20 cellular contexts compared by ENCODE assay signal in genomic region chr4:174230148-174230547, GRCh38. TPM values are rescaled to one million over a fixed set of nuclear protein-coding genes. Genes with fewer than 3 reads are reported as not detected.
DNase-seq lines count a peak whose midpoint lies in the region; ATAC-seq, FAIRE-seq and TF ChIP-seq lines count a peak whose summit lies in the region.
"Had no signal": no experiment of that assay in that cellular context is flagged by ENCODE, and none has a peak within 500 bp of the region (broad histone marks: within the 10 kb centered on the region; RNA-seq: fewer than 3 reads in every experiment).

No MANE protein-coding gene starts in this region.

- POLR2A ChIA-PET in K562 (lab: Yijun Ruan, JAX), result interaction anchor here (1.2 to 1.3 kb wide), 2 partner anchors 10 kb away, joined by 4 to 5 read pairs; no protein-coding TSS in a partner anchor

- H3K9ac ChIP-seq in K562 (ENCODE audit: insufficient read depth in 1 of 2, low read depth in 2 of 2, low read length in 2 of 2), result no peak overlapping the region
- H3K9ac ChIP-seq: BLaER1 treated with 17β-estradiol and CSF1 and Interleukin-3, amounts not matched to agents 10 nM and 100 nM had no signal

- no peak for TF ChIP-seq RAD21 in K562 (CRISPR knock-in tag; conservative IDR thresholded peaks at IDR 0.05 in 1 of 2, IDR thresholded peaks at IDR 0.05 in 1 of 2)

- H3K27ac ChIP-seq in K562 (ENCODE audit: extremely low read depth, low read depth, low read length), result no peak overlapping the region
- no peak overlapping the region for H3K27ac ChIP-seq in pancreas
- H3K27ac ChIP-seq: BLaER1 treated with 17β-estradiol and CSF1 and Interleukin-3, amounts not matched to agents 10 nM and 100 nM had no signal

- no peaks in the 10 kb centered on the region for H3K27me3 ChIP-seq in K562 (ENCODE audit: control insufficient read depth in 2 of 2, insufficient read depth in 2 of 2, low read length in 2 of 2)
- no peaks in the 10 kb centered on the region for H3K27me3 ChIP-seq in pancreas
- H3K27me3 ChIP-seq: BE2C; BLaER1 treated with 17β-estradiol and CSF1 and Interleukin-3, amounts not matched to agents 10 nM and 100 nM had no signal

- BruUV-seq in K562 (replicated peaks; lab: Mats Ljungman, UMichigan), result no TSS peak

- no peaks in the 10 kb centered on the region for H4K20me1 ChIP-seq in K562 (replicated peaks; ENCODE audit: control insufficient read depth, insufficient read depth, low read length)
- H4K20me1 ChIP-seq: BLaER1 treated with 17β-estradiol and CSF1 and Interleukin-3, amounts not matched to agents 10 nM and 100 nM had no signal

- no peak for TF ChIP-seq POLR2A in K562 (conservative IDR thresholded peaks at IDR 0.05)

- intact Hi-C loops in K562 (cut with micrococcal nuclease) (loop anchor here (5.0 kb wide), 1 partner anchor 47 kb away; no protein-coding TSS in a partner anchor), pancreas (cut with DNase I) (no loop called here)

- TF ChIP-seq CTCF in K562 (IDR thresholded peaks at IDR 0.05 in 2 of 3, conservative IDR thresholded peaks at IDR 0.05 in 1 of 3; ENCODE audit: insufficient read depth in 2 of 3, low read depth in 1 of 3, low read length in 3 of 3) (no peak), pancreas (IDR thresholded peaks at IDR 0.05) (no peak)

- no peak for TF ChIP-seq EP300 in K562 (IDR thresholded peaks at IDR 0.05; ENCODE audit: low read length)

- in situ Hi-C loops in K562 (cut with MboI), result no loop called here

- no peaks in the 10 kb centered on the region for H3K79me2 ChIP-seq in K562 (ENCODE audit: control insufficient read depth, insufficient read depth, low read length)

- H3K4me2 ChIP-seq in K562 (ENCODE audit: insufficient read depth, low read length), result no peak overlapping the region
- H3K4me2 ChIP-seq: BLaER1 treated with 17β-estradiol and CSF1 and Interleukin-3, amounts not matched to agents 10 nM and 100 nM; GM23338 had no signal

- CTCF ChIA-PET in K562 (lab: Yijun Ruan, JAX; ENCODE audit: low intra/inter-chr PET ratio), result no interaction called here

- H3K4me1 ChIP-seq in K562 (replicated peaks in 1 of 2; ENCODE audit: control insufficient read depth in 2 of 2, insufficient read depth in 2 of 2, low read length in 2 of 2), result peaks cover 0 to 3% of the 10 kb centered on the region in 2 experiments; a peak in 2 of 5 replicates
- H3K4me1 ChIP-seq in pancreas, result no peaks in the 10 kb centered on the region
- H3K4me1 ChIP-seq: BLaER1 treated with 17β-estradiol and CSF1 and Interleukin-3, amounts not matched to agents 10 nM and 100 nM; Caco-2 had no signal

- ATAC-seq in K562 (no peak), pancreas (no peak), HG02885 (IDR thresholded peaks at IDR 0.05; ENCODE audit: poor library complexity, unreplicated experiment) (no peak)
- ATAC-seq: GM12878, GM23338, HCT116 had no signal

- H3K36me3 ChIP-seq in K562 (ENCODE audit: control insufficient read depth, insufficient read depth, low read length) (no peaks in the 10 kb centered on the region), pancreas (no peaks in the 10 kb centered on the region)

- FAIRE-seq in G401.6 (lab: Jason Lieb, UNC) (peak; percentile 91), K562 (lab: Jason Lieb, UNC) (no peak), frontal cortex (lab: Jason Lieb, UNC) (peak; percentile 58), pancreas (lab: Jason Lieb, UNC) (peak; percentile 45)
- FAIRE-seq: GM12878 had no signal

- DNase-seq in K562 (ENCODE audit: extremely low read depth in 1 of 4, low spot score in 3 of 4) (no peak), frontal cortex (ENCODE audit: low spot score in 2 of 2) (no peak), pancreas (no peak), medulla oblongata (ENCODE audit: extremely low spot score) (no peak), SIG-M5 treated with dmso at 0.1 percent for 504 hours (lab: John Stamatoyannopoulos, UW; ENCODE audit: unreplicated experiment) (no peak), hepatic stellate cell (ENCODE audit: low spot score) (no peak)
- DNase-seq: AML-193; Caco-2; CD4-positive, alpha-beta memory T cell; DMS153; DND-41; GDM1; H9 had no signal

- H3K4me3 ChIP-seq in K562 (no peak overlapping the region), pancreas (no peak overlapping the region)
- H3K4me3 ChIP-seq: BLaER1 treated with 17β-estradiol and CSF1 and Interleukin-3, amounts not matched to agents 10 nM and 100 nM; GM12878; GM23338 had no signal

- no peak overlapping the region for H2AFZ ChIP-seq in K562 (ENCODE audit: low read depth, low read length)
- H2AFZ ChIP-seq: GM23338 had no signal

- H3K9me1 ChIP-seq in K562 (ENCODE audit: control insufficient read depth, insufficient read depth, low read length), result no peaks in the 10 kb centered on the region

- H3K9me3 ChIP-seq in K562 (replicated peaks; ENCODE audit: control insufficient read depth, insufficient read depth, low read depth, low read length), result no peaks in the 10 kb centered on the region
- no peaks in the 10 kb centered on the region for H3K9me3 ChIP-seq in pancreas
- H3K9me3 ChIP-seq: BE2C; BLaER1 treated with 17β-estradiol and CSF1 and Interleukin-3, amounts not matched to agents 10 nM and 100 nM; Caco-2 had no signal

TF ChIP-seq in K562, 482 proteins besides CTCF, POLR2A, EP300 and RAD21:
- no peak for TF ChIP-seq ZNF644 (tag; IDR thresholded peaks at IDR 0.05; ENCODE audit: low read depth)
- peak; percentile 51 for TF ChIP-seq ZNF316 (IDR thresholded peaks at IDR 0.05)

RNA-seq across cellular contexts. Expression of gene FBXO8, which starts 53.3 kb away (rescaled TPM):
- 13.0 and 14.3 TPM in 2 replicates for total RNA-seq in K562 (2011; cell fraction: chromatin; rRNA removed; ENCODE audit: low replicate concordance)
- 13.0 and 16.1 TPM in 2 replicates for total RNA-seq in K562 (2011; cell fraction: nucleolus; rRNA removed)
- total RNA-seq in K562 (2011; cell fraction: nucleoplasm; rRNA removed), result 11.9 and 12.5 TPM in 2 replicates
- total RNA-seq in K562 (2014; rRNA removed), result 12.6 and 14.2 TPM in 2 replicates
- 15.7 and 23.8 TPM in 2 replicates for total RNA-seq in K562 (2014; rRNA removed; fragmentation: Illumina TruSeq; extraction: Trizol)
- 11.5 and 12.9 TPM in 2 replicates for total RNA-seq in K562 (2015; rRNA removed; fragmentation: Illumina TruSeq; extraction: Trizol)
- 14.8 and 16.5 TPM in 2 replicates for total RNA-seq in K562 (2021)
- 22.8 and 27.1 TPM in 2 replicates for polyA plus RNA-seq in K562 (2011; rRNA removed)
- 8.2 and 13.6 TPM in 2 replicates for polyA plus RNA-seq in K562 (2011; cell fraction: cytosol; rRNA removed)
- polyA plus RNA-seq in K562 (2011; cell fraction: nucleus; rRNA removed), result 6.4 and 11.4 TPM in 2 replicates
- polyA plus RNA-seq in K562 (2012), result 10.8 and 14.4 TPM in 2 replicates
- 12.8 and 13.5 TPM in 2 replicates for polyA plus RNA-seq in K562 (2014; fragmentation: Illumina TruSeq; extraction: Trizol)
- polyA plus RNA-seq in K562 (2014; fragmentation: Nextera tagmentation; extraction: Ambion mirVana), result 10 to 100 TPM; 24.3 to 24.4 TPM
- 11.9 and 13.1 TPM in 2 replicates for polyA plus RNA-seq in K562 (2014; rRNA removed)
- 26.9 and 30.0 TPM in 2 replicates for polyA minus RNA-seq in K562 (2011; rRNA and poly(A)+ RNA removed)
- 10.4 and 12.8 TPM in 2 replicates for polyA minus RNA-seq in K562 (2011; cell fraction: cytosol; rRNA and poly(A)+ RNA removed)
- polyA minus RNA-seq in K562 (2011; cell fraction: nucleus; rRNA and poly(A)+ RNA removed), result 24.5 and 42.5 TPM in 2 replicates
- 24.1 TPM for total RNA-seq in frontal cortex
- total RNA-seq in pancreas, result 10 to 100 TPM in 3 of 6 donors, 1 to 10 TPM in 3; 8.1 to 16.9 (median 10.4) TPM
- polyA plus RNA-seq in pancreas, result 10 to 100 TPM in 1 of 2 donors, 1 to 10 TPM in 1; 6.7 to 12.5 TPM

RNA-seq across cellular contexts. Expression of gene CEP44, which starts 53.6 kb away (rescaled TPM):
- total RNA-seq in K562 (2011; cell fraction: chromatin; rRNA removed; ENCODE audit: low replicate concordance), result 45.7 and 158 TPM in 2 replicates
- 20.2 and 28.8 TPM in 2 replicates for total RNA-seq in K562 (2011; cell fraction: nucleolus; rRNA removed)
- 45.3 and 70.8 TPM in 2 replicates for total RNA-seq in K562 (2011; cell fraction: nucleoplasm; rRNA removed)
- total RNA-seq in K562 (2014; rRNA removed) (20.4 and 24.4 TPM in 2 replicates), K562 (2014; rRNA removed; fragmentation: Illumina TruSeq; extraction: Trizol) (41.7 and 46.4 TPM in 2 replicates), K562 (2015; rRNA removed; fragmentation: Illumina TruSeq; extraction: Trizol) (24.8 and 28.2 TPM in 2 replicates), K562 (2021) (26.5 and 29.0 TPM in 2 replicates), frontal cortex (24.5 TPM), pancreas (1 to 10 TPM; 3.4 to 9.7 (median 5.9) TPM)
- polyA plus RNA-seq in K562 (2011; rRNA removed) (44.9 and 45.0 TPM in 2 replicates), K562 (2014; fragmentation: Illumina TruSeq; extraction: Trizol) (20.8 and 22.2 TPM in 2 replicates), K562 (2014; fragmentation: Nextera tagmentation; extraction: Ambion mirVana) (10 to 100 TPM; 19.6 to 23.3 TPM), K562 (2014; rRNA removed) (21.2 and 22.7 TPM in 2 replicates), pancreas (1 to 10 TPM; 3.8 to 6.1 TPM)
- polyA plus RNA-seq in K562 (2011; cell fraction: cytosol; rRNA removed), result 4.9 and 14.6 TPM in 2 replicates
- 33.4 and 51.6 TPM in 2 replicates for polyA plus RNA-seq in K562 (2011; cell fraction: nucleus; rRNA removed)
- polyA plus RNA-seq in K562 (2012), result 18.7 and 19.6 TPM in 2 replicates
- 40.8 and 52.1 TPM in 2 replicates for polyA minus RNA-seq in K562 (2011; rRNA and poly(A)+ RNA removed)
- 16.7 and 17.2 TPM in 2 replicates for polyA minus RNA-seq in K562 (2011; cell fraction: cytosol; rRNA and poly(A)+ RNA removed)
- polyA minus RNA-seq in K562 (2011; cell fraction: nucleus; rRNA and poly(A)+ RNA removed), result 29.9 and 66.9 TPM in 2 replicates
